In genomic region chr1:32400876-32401631, GRCh38 we compare ENCODE assay signal across 8 cellular contexts. TPM values are rescaled to one million over a fixed set of nuclear protein-coding genes. Genes with fewer than 3 reads are reported as not detected.
DNase-seq lines count a peak whose midpoint lies in the region; ATAC-seq lines count a peak whose summit lies in the region.

No MANE protein-coding gene starts in this region.

- no peak overlapping the region for H3K27ac ChIP-seq in mesenchymal stem cell (ENCODE audit: low read length, poor library complexity, severe bottlenecking)

- H3K4me1 ChIP-seq in HAP-1, result peaks cover 13% of the 10 kb centered on the region
- no peaks in the 10 kb centered on the region for H3K4me1 ChIP-seq in endocrine pancreas (ENCODE audit: control insufficient read depth, insufficient read depth, low read length)
- peaks cover 4% of the 10 kb centered on the region for H3K4me1 ChIP-seq in mesenchymal stem cell (ENCODE audit: control insufficient read depth, insufficient read depth, low read depth, low read length)

- peak overlapping the region; percentile 47 for H3K9ac ChIP-seq in endocrine pancreas (ENCODE audit: control insufficient read depth, insufficient read depth, low read length)
- H3K9ac ChIP-seq in mesenchymal stem cell (ENCODE audit: low read length), result peak overlapping the region; percentile 61

- no peak overlapping the region for H2AK5ac ChIP-seq in mesenchymal stem cell (ENCODE audit: low read length, severe bottlenecking)

- no peak overlapping the region for H2BK120ac ChIP-seq in mesenchymal stem cell (ENCODE audit: low read depth, low read length)

- H3K23ac ChIP-seq in mesenchymal stem cell (ENCODE audit: low read length in 2 of 2), result no peak overlapping the region

- no peak overlapping the region for H3K14ac ChIP-seq in mesenchymal stem cell (ENCODE audit: low read length in 2 of 2)

- peak overlapping the region; percentile 76 for H4K8ac ChIP-seq in mesenchymal stem cell (ENCODE audit: low read length)

- H3K9me3 ChIP-seq in HAP-1 (no peaks in the 10 kb centered on the region), endocrine pancreas (ENCODE audit: control insufficient read depth, low read length) (no peaks in the 10 kb centered on the region), mesenchymal stem cell (ENCODE audit: control insufficient read depth, low read length) (no peaks in the 10 kb centered on the region)

- ATAC-seq in HG03571 (IDR thresholded peaks at IDR 0.05; ENCODE audit: unreplicated experiment), result no peak

- H3K4ac ChIP-seq in mesenchymal stem cell (ENCODE audit: low read depth in 1 of 2, low read length in 2 of 2), result no peak overlapping the region

- no peak overlapping the region for H3K18ac ChIP-seq in mesenchymal stem cell (ENCODE audit: low read depth in 1 of 2, low read length in 2 of 2)

- in situ Hi-C loops in HAP-1 (cut with MboI; ENCODE audit: low sequenced_read_pairs), result no loop called here

- H3K79me1 ChIP-seq in mesenchymal stem cell (replicated peaks; ENCODE audit: low read length, poor library complexity, severe bottlenecking), result no peaks in the 10 kb centered on the region

- H3K27me3 ChIP-seq in HAP-1 (ENCODE audit: low read depth) (no peaks in the 10 kb centered on the region), endocrine pancreas (ENCODE audit: control insufficient read depth, insufficient read depth, low read length) (no peaks in the 10 kb centered on the region), mesenchymal stem cell (ENCODE audit: control insufficient read depth in 1 of 2, insufficient read depth in 1 of 2, low read length in 2 of 2) (no peaks in the 10 kb centered on the region)

- peak; percentile 18 to 34 for DNase-seq in AML-193 (lab: John Stamatoyannopoulos, UW)
- peak; percentile 76 to 92 for DNase-seq in HAP-1 (ENCODE audit: low spot score in 2 of 2)
- peak; percentile 32 to 89 for DNase-seq in NCI-H526 (lab: John Stamatoyannopoulos, UW)
- peak; percentile 8 to 33 for DNase-seq in activated CD8-positive, alpha-beta memory T cell treated with anti-CD3 and anti-CD28 coated beads for 1 hour (ENCODE audit: extremely low read depth in 1 of 2, low read depth in 1 of 2)
- peak; percentile 84 for DNase-seq in mesenchymal stem cell
- peak; percentile 23 to 51 (median 39) for DNase-seq in stimulated activated CD4-positive, alpha-beta T cell treated with anti-CD3 and anti-CD28 coated beads, TNF-alpha, amount 100 ng/mL, for 48 hours (ENCODE audit: low read depth in 3 of 3)

- no peak overlapping the region for H3K4me2 ChIP-seq in mesenchymal stem cell (ENCODE audit: low read length, poor library complexity, severe bottlenecking)

- H2BK5ac ChIP-seq in mesenchymal stem cell (ENCODE audit: low read depth, low read length, poor library complexity, severe bottlenecking), result no peak overlapping the region

- H2AFZ ChIP-seq in mesenchymal stem cell (ENCODE audit: low read depth, low read length), result peak overlapping the region; percentile 29

- H3K36me3 ChIP-seq in HAP-1 (replicated peaks), result no peaks in the 10 kb centered on the region
- H3K36me3 ChIP-seq in endocrine pancreas (ENCODE audit: control insufficient read depth, insufficient read depth, low read length), result no peaks in the 10 kb centered on the region
- no peaks in the 10 kb centered on the region for H3K36me3 ChIP-seq in mesenchymal stem cell (ENCODE audit: control insufficient read depth in 1 of 2, insufficient read depth in 2 of 2, low read depth in 1 of 2, low read length in 2 of 2)

- H4K91ac ChIP-seq in mesenchymal stem cell (ENCODE audit: low read length), result no peak overlapping the region

- H2BK15ac ChIP-seq in mesenchymal stem cell (ENCODE audit: low read depth, poor library complexity, severe bottlenecking), result no peak overlapping the region

- 41% methylated on average over 12 of the region's 13 CpGs for WGBS in mesenchymal stem cell

- H2BK12ac ChIP-seq in mesenchymal stem cell (ENCODE audit: low read length in 2 of 2), result no peak overlapping the region

- no peak overlapping the region for H3K4me3 ChIP-seq in HAP-1
- H3K4me3 ChIP-seq in endocrine pancreas (ENCODE audit: control insufficient read depth, insufficient read depth, low read length), result no peak overlapping the region
- H3K4me3 ChIP-seq in mesenchymal stem cell (ENCODE audit: insufficient read depth in 1 of 2, low read depth in 1 of 2, low read length in 2 of 2), result no peak overlapping the region

RNA-seq across cellular contexts. Expression of gene BSDC1, which starts 6.8 kb away (rescaled TPM):
- 35.1 TPM for polyA plus RNA-seq in mesenchymal stem cell (2013, experiment 1 of 2)
- polyA plus RNA-seq in mesenchymal stem cell (2013, experiment 2 of 2), result 33.7 TPM

RNA-seq across cellular contexts. Expression of gene TSSK3, which starts 38.7 kb away (rescaled TPM):
- polyA plus RNA-seq in mesenchymal stem cell (2013, experiment 1 of 2), result 0.86 TPM
- polyA plus RNA-seq in mesenchymal stem cell (2013, experiment 2 of 2), result 0.52 TPM

RNA-seq across cellular contexts. Expression of gene FAM229A, which starts 38.8 kb away (rescaled TPM):
- polyA plus RNA-seq in mesenchymal stem cell (2013, experiment 1 of 2), result 3.5 TPM
- 2.7 TPM for polyA plus RNA-seq in mesenchymal stem cell (2013, experiment 2 of 2)

Comparison
In these comparisons a context has a peak if more than half of its experiments do, and no peak if none do; other contexts are left out.
1. DNase-seq: peak in every context shown above with its lines; median percentile 84 in HAP-1; 84 in mesenchymal stem cell; 60 in NCI-H526; 39 in stimulated activated CD4-positive, alpha-beta T cell treated with anti-CD3 and anti-CD28 coated beads, TNF-alpha, amount 100 ng/mL, for 48 hours; 26 in AML-193; 20 in activated CD8-positive, alpha-beta memory T cell treated with anti-CD3 and anti-CD28 coated beads for 1 hour.